Comparison of ENCODE assay signal across 9 cellular contexts in genomic region chr1:22689505-22689904, GRCh38. TPM values are rescaled to one million over a fixed set of nuclear protein-coding genes. Genes with fewer than 3 reads are reported as not detected.
DNase-seq lines count a peak whose midpoint lies in the region; ATAC-seq and TF ChIP-seq lines count a peak whose summit lies in the region.
"Had no signal": no experiment of that assay in that cellular context is flagged by ENCODE, and none has a peak within 500 bp of the region (broad histone marks: within the 10 kb centered on the region; RNA-seq: fewer than 3 reads in every experiment).

No MANE protein-coding gene starts in this region.

- no TSS peak for BruUV-seq in Panc1 (replicated peaks; lab: Mats Ljungman, UMichigan)

- H3K27ac Mint-ChIP-seq in natural killer cell treated with Interleukin-12 subunit alpha and Interleukin-12 subunit beta and Interleukin-15 and Interleukin-18, amount 100 ng/mL, for 72 hours, result no peak overlapping the region
- no peak overlapping the region for H3K27ac Mint-ChIP-seq in natural killer cell

- POLR2A ChIA-PET in Panc1 (lab: Charles Lee), result no interaction called here

- no peaks in the 10 kb centered on the region for H3K4me1 ChIP-seq in Panc1 (ENCODE audit: control insufficient read depth, insufficient read depth, low read length)
- no peaks in the 10 kb centered on the region for H3K4me1 ChIP-seq in colonic mucosa
- H3K4me1 ChIP-seq: BLaER1 had no signal

- ATAC-seq in natural killer cell treated with Interleukin-12 subunit alpha and Interleukin-12 subunit beta and Interleukin-15 and Interleukin-18, amount 100 ng/mL, for 72 hours, result no peak
- ATAC-seq in natural killer cell (no peak), Panc1 (peak; percentile 92), GM21825 (IDR thresholded peaks at IDR 0.05; ENCODE audit: unreplicated experiment) (no peak)

- peaks cover 16 to 19% of the 10 kb centered on the region in 2 donors for H3K27me3 Mint-ChIP-seq in natural killer cell treated with Interleukin-12 subunit alpha and Interleukin-12 subunit beta and Interleukin-15 and Interleukin-18, amount 100 ng/mL, for 72 hours
- H3K27me3 Mint-ChIP-seq in natural killer cell (ENCODE audit: low read depth in 2 of 2), result peaks cover 16 to 20% of the 10 kb centered on the region in 2 donors

- H3K4me1 Mint-ChIP-seq in natural killer cell treated with Interleukin-12 subunit alpha and Interleukin-12 subunit beta and Interleukin-15 and Interleukin-18, amount 100 ng/mL, for 72 hours (ENCODE audit: low read depth in 2 of 2), result no peaks in the 10 kb centered on the region
- no peaks in the 10 kb centered on the region for H3K4me1 Mint-ChIP-seq in natural killer cell

- no peaks in the 10 kb centered on the region for H3K9me3 Mint-ChIP-seq in natural killer cell treated with Interleukin-12 subunit alpha and Interleukin-12 subunit beta and Interleukin-15 and Interleukin-18, amount 100 ng/mL, for 72 hours
- no peaks in the 10 kb centered on the region for H3K9me3 Mint-ChIP-seq in natural killer cell

- H3K4me3 Mint-ChIP-seq in natural killer cell treated with Interleukin-12 subunit alpha and Interleukin-12 subunit beta and Interleukin-15 and Interleukin-18, amount 100 ng/mL, for 72 hours, result no peak overlapping the region
- no peak overlapping the region for H3K4me3 Mint-ChIP-seq in natural killer cell

- TF ChIP-seq CTCF in natural killer cell (IDR thresholded peaks at IDR 0.05), result no peak
- no peak for TF ChIP-seq CTCF in Panc1 (IDR thresholded peaks at IDR 0.05)
- no peak for TF ChIP-seq CTCF in fibroblast of pulmonary artery (IDR thresholded peaks at IDR 0.05; ENCODE audit: low read length, missing control alignments)
- no peak for TF ChIP-seq CTCF in colonic mucosa (IDR thresholded peaks at IDR 0.05)

- intact Hi-C loops in natural killer cell (cut with micrococcal nuclease) (no loop called here), Panc1 (cut with micrococcal nuclease; ENCODE audit: unreplicated experiment) (no loop called here), colonic mucosa (cut with DNase I) (no loop called here)

- in situ Hi-C loops in Panc1 (cut with HindIII; ENCODE audit: low pct_unique_long_range_greater_than_20kb, low sequenced_read_pairs), result no loop called here

- DNase-seq in natural killer cell treated with Interleukin-12 subunit alpha and Interleukin-12 subunit beta and Interleukin-15 and Interleukin-18, amount 100 ng/mL, for 72 hours (ENCODE audit: low spot score), result peak; percentile 53
- DNase-seq in natural killer cell (no peak), Panc1 (ENCODE audit: low read depth, low spot score) (peak; percentile 94), fibroblast of pulmonary artery (ENCODE audit: low read depth) (peak; percentile 72), colonic mucosa (no peak), cerebellum (ENCODE audit: low spot score) (no peak)
- no peak for DNase-seq in stimulated activated CD8-positive, alpha-beta memory T cell treated with anti-CD3 and anti-CD28 coated beads, Interleukin-4, amount 100 ng/mL, for 48 hours

- no peaks in the 10 kb centered on the region for H3K9me3 ChIP-seq in Panc1 (ENCODE audit: control insufficient read depth, insufficient read depth, low read depth, low read length)
- no peaks in the 10 kb centered on the region for H3K9me3 ChIP-seq in colonic mucosa
- H3K9me3 ChIP-seq: BLaER1 had no signal

- no peaks in the 10 kb centered on the region for H3K36me3 ChIP-seq in Panc1 (ENCODE audit: control insufficient read depth, insufficient read depth, low read length)
- no peaks in the 10 kb centered on the region for H3K36me3 ChIP-seq in colonic mucosa
- H3K36me3 ChIP-seq: BLaER1 had no signal

- CTCF ChIA-PET in Panc1 (lab: Charles Lee), result no interaction called here

- no peaks in the 10 kb centered on the region for H3K27me3 ChIP-seq in Panc1 (ENCODE audit: control insufficient read depth, insufficient read depth, low read length)
- no peaks in the 10 kb centered on the region for H3K27me3 ChIP-seq in colonic mucosa
- H3K27me3 ChIP-seq: BLaER1 had no signal

- H3K36me3 Mint-ChIP-seq in natural killer cell treated with Interleukin-12 subunit alpha and Interleukin-12 subunit beta and Interleukin-15 and Interleukin-18, amount 100 ng/mL, for 72 hours, result no peaks in the 10 kb centered on the region
- H3K36me3 Mint-ChIP-seq in natural killer cell, result no peaks in the 10 kb centered on the region

- H3K9ac ChIP-seq in colonic mucosa (ENCODE audit: low read depth in 2 of 2, low read length in 2 of 2), result no peak overlapping the region
- H3K9ac ChIP-seq: BLaER1 had no signal

- H3K4me3 ChIP-seq in Panc1 (ENCODE audit: low read depth in 2 of 2, low read length in 2 of 2) (no peak overlapping the region), fibroblast of pulmonary artery (replicated peaks; ENCODE audit: low read depth, low read length) (no peak overlapping the region), colonic mucosa (no peak overlapping the region)
- H3K4me3 ChIP-seq: BLaER1 had no signal

- H3K27ac ChIP-seq in Panc1 (ENCODE audit: low read length), result no peak overlapping the region
- no peak overlapping the region for H3K27ac ChIP-seq in colonic mucosa
- H3K27ac ChIP-seq: BLaER1 had no signal

RNA-seq across cellular contexts. Expression of gene EPHB2, which starts 21.1 kb away (rescaled TPM):
- not detected for total RNA-seq in natural killer cell treated with Interleukin-12 subunit alpha and Interleukin-12 subunit beta and Interleukin-15 and Interleukin-18, amount 100 ng/mL, for 72 hours
- total RNA-seq in natural killer cell (under 1 TPM in 2 of 3 donors, not detected in 1; 0.14 to 0.23 TPM), Panc1 (2021; ENCODE audit: unreplicated experiment) (29.0 TPM), colonic mucosa (100 to 1,000 TPM in 1 of 2 donors, 10 to 100 TPM in 1; 71.9 to 150 TPM), cerebellum (83.8 TPM)
- polyA plus RNA-seq in Panc1 (2012; ENCODE audit: insufficient read length), result 27.5 TPM

RNA-seq across cellular contexts. Expression of gene C1QB, which starts 36.5 kb away (rescaled TPM):
- total RNA-seq in natural killer cell treated with Interleukin-12 subunit alpha and Interleukin-12 subunit beta and Interleukin-15 and Interleukin-18, amount 100 ng/mL, for 72 hours, result not detected
- total RNA-seq in natural killer cell (1 to 10 TPM in 1 of 3 donors, under 1 TPM in 1, not detected in 1; 0.70 to 1.3 TPM), Panc1 (2021; ENCODE audit: unreplicated experiment) (0.33 TPM), colonic mucosa (10 to 100 TPM; 44.6 to 72.5 TPM), cerebellum (7.0 TPM)
- not detected for polyA plus RNA-seq in Panc1 (2012; ENCODE audit: insufficient read length)

RNA-seq across cellular contexts. Expression of gene C1QC, which starts 46.1 kb away (rescaled TPM):
- not detected for total RNA-seq in natural killer cell treated with Interleukin-12 subunit alpha and Interleukin-12 subunit beta and Interleukin-15 and Interleukin-18, amount 100 ng/mL, for 72 hours
- total RNA-seq in natural killer cell (under 1 TPM in 1 of 3 donors, not detected in 2; 0.33 TPM), Panc1 (2021; ENCODE audit: unreplicated experiment) (0.64 TPM), colonic mucosa (10 to 100 TPM; 45.4 to 80.9 TPM), cerebellum (8.4 TPM)
- 0.19 TPM for polyA plus RNA-seq in Panc1 (2012; ENCODE audit: insufficient read length)

RNA-seq across cellular contexts. Expression of gene C1QA, which starts 53.1 kb away (rescaled TPM):
- not detected for total RNA-seq in natural killer cell treated with Interleukin-12 subunit alpha and Interleukin-12 subunit beta and Interleukin-15 and Interleukin-18, amount 100 ng/mL, for 72 hours
- total RNA-seq in natural killer cell (1 to 10 TPM in 1 of 3 donors, under 1 TPM in 1, not detected in 1; 0.43 to 3.9 TPM), Panc1 (2021; ENCODE audit: unreplicated experiment) (0.41 TPM), colonic mucosa (10 to 100 TPM; 38.5 to 72.4 TPM), cerebellum (5.8 TPM)
- polyA plus RNA-seq in Panc1 (2012; ENCODE audit: insufficient read length), result not detected

Comparison
In these comparisons a context has a peak if more than half of its experiments do, and no peak if none do; other contexts are left out.
1. DNase-seq: peak in natural killer cell treated with Interleukin-12 subunit alpha and Interleukin-12 subunit beta and Interleukin-15 and Interleukin-18, amount 100 ng/mL, for 72 hours (single experiment), Panc1 (single experiment) and fibroblast of pulmonary artery (single experiment); none in natural killer cell (single experiment), colonic mucosa (single experiment), stimulated activated CD8-positive, alpha-beta memory T cell treated with anti-CD3 and anti-CD28 coated beads, Interleukin-4, amount 100 ng/mL, for 48 hours (single experiment) and cerebellum (single experiment).
2. RNA of gene EPHB2, which starts 21.1 kb away (total RNA-seq): 71.9 to 150 TPM in colonic mucosa, 83.8 TPM in cerebellum (single experiment) and 29.0 TPM in Panc1 (single experiment); 0.14 to 0.23 TPM in natural killer cell and not detected in natural killer cell treated with Interleukin-12 subunit alpha and Interleukin-12 subunit beta and Interleukin-15 and Interleukin-18, amount 100 ng/mL, for 72 hours; every median in the first group is over 10 times any median in the second.